ENCODE assay signal across 8 cellular contexts in the genomic region with DNA sequence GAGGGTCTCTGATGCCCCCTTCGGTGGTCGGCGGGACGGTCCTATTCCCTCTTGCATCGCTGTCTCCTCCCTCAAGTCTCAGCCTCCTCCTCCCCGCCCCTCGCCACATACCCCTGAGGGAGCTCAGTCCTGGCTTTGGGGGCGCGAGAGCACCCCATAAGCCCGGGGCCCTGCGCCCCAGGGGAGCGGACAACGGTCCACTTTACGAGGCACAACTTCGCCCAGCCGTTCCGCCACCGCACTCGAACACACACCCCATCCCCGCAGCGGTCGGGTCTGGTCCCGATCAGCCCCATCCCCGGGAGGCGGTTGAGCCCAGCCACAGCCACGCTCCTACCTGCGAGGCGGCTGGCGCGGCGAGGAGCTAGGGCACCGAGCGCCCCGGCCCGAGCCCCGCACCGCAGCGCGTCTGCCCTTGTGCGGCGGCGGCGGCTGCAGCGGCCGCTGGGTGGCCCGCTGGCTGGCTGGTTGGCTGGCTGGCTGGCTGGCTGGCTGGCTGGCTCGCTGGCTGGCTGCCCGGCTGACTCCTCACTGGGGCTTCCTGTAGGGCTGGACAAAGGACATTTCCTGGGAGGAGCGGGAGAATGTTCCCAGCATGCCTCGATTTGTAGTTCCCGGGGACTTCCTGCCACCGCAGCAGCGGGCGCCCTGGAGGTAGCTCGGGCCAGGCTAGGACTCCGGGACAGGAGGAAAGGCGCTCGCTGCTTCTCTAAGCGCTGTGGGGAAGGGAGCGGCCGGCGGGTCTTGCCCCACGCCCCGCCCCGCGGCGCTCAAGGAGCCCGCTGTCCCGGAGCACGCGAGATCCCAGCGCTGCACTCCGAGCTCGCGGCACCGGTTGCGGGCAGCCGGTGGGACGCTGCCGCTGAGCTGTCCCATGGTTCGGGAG. TPM values are rescaled to one million over a fixed set of nuclear protein-coding genes. Genes with fewer than 3 reads are reported as not detected.
DNase-seq lines count a peak whose midpoint lies in the region; ATAC-seq and FAIRE-seq lines count a peak whose summit lies in the region.

A gene (minus strand): TSS at position 533 of the 886 bp plus-strand sequence. CDS start 22,166 bp downstream, outside the sequence.

- H3K4me1 ChIP-seq in urinary bladder (ENCODE audit: insufficient read depth): no peaks in the 10 kb centered on the region

- peak; percentile 72 for ATAC-seq in GM21423 (IDR thresholded peaks at IDR 0.05; ENCODE audit: unreplicated experiment)

- DNase-seq in DMS79 treated with DMSO at 0.1 percent for 48 hours (lab: John Stamatoyannopoulos, UW) (peak; percentile 90), HTR-8/SVneo (ENCODE audit: insufficient read length, low spot score) (peak; percentile 86), NOMO-1 treated with DMSO at 0.1 percent for 48 hours (lab: John Stamatoyannopoulos, UW; ENCODE audit: unreplicated experiment) (peak; percentile 77), head of caudate nucleus (peak; percentile 95 to 100 (median 98)), nucleus accumbens (lab: John Stamatoyannopoulos, UW) (peak; percentile 65 to 99 (median 94))
- DNase-seq in activated naive CD8-positive, alpha-beta T cell treated with anti-CD3 and anti-CD28 coated beads for 36 hours: peak; percentile 64

- intact Hi-C loops in head of caudate nucleus (cut with DNase I): no loop called here

- peak within 1 kb of the TSS; percentile 30 for H3K27ac Mint-ChIP-seq in activated naive CD8-positive, alpha-beta T cell treated with anti-CD3 and anti-CD28 coated beads for 36 hours

- H3K36me3 Mint-ChIP-seq in activated naive CD8-positive, alpha-beta T cell treated with anti-CD3 and anti-CD28 coated beads for 36 hours: no peaks in the 10 kb centered on the region

- H3K27ac ChIP-seq in urinary bladder (ENCODE audit: low read depth): peak within 1 kb of the TSS; percentile 83

- H3K27me3 Mint-ChIP-seq in activated naive CD8-positive, alpha-beta T cell treated with anti-CD3 and anti-CD28 coated beads for 36 hours: peaks cover 89% of the 10 kb centered on the region

- H3K4me1 Mint-ChIP-seq in activated naive CD8-positive, alpha-beta T cell treated with anti-CD3 and anti-CD28 coated beads for 36 hours: peaks cover 28% of the 10 kb centered on the region

- WGBS in urinary bladder: under 1% methylated on average over 81 of the region's 81 CpGs

- peak within 1 kb of the TSS; percentile 83 for H3K4me3 Mint-ChIP-seq in activated naive CD8-positive, alpha-beta T cell treated with anti-CD3 and anti-CD28 coated beads for 36 hours

- peak within 1 kb of the TSS; percentile 72 for H3K4me3 ChIP-seq in urinary bladder (ENCODE audit: low read depth, low read length)

- no peak for FAIRE-seq in HTR-8/SVneo (lab: Jason Lieb, UNC)

- H3K9me3 Mint-ChIP-seq in activated naive CD8-positive, alpha-beta T cell treated with anti-CD3 and anti-CD28 coated beads for 36 hours: no peaks in the 10 kb centered on the region

- no peaks in the 10 kb centered on the region for H3K36me3 ChIP-seq in urinary bladder (ENCODE audit: insufficient read depth)

RNA-seq across cellular contexts. Expression of the gene that starts here (rescaled TPM):
- 1 to 10 TPM in 1 of 2 experiments, under 1 TPM in 1; 0.91 to 1.1 TPM for total RNA-seq in activated naive CD8-positive, alpha-beta T cell treated with anti-CD3 and anti-CD28 coated beads for 36 hours
- total RNA-seq in urinary bladder: 19.8 TPM
- 2.8 TPM for polyA plus RNA-seq in urinary bladder

Comparison
In these comparisons a context has a peak if more than half of its experiments do, and no peak if none do; other contexts are left out.
1. Peak in every context shown above with its lines: DNase-seq, ATAC-seq, H3K4me3 ChIP-seq and H3K27ac ChIP-seq.